Comparison of ENCODE assay signal across 8 cellular contexts in the genomic region with DNA sequence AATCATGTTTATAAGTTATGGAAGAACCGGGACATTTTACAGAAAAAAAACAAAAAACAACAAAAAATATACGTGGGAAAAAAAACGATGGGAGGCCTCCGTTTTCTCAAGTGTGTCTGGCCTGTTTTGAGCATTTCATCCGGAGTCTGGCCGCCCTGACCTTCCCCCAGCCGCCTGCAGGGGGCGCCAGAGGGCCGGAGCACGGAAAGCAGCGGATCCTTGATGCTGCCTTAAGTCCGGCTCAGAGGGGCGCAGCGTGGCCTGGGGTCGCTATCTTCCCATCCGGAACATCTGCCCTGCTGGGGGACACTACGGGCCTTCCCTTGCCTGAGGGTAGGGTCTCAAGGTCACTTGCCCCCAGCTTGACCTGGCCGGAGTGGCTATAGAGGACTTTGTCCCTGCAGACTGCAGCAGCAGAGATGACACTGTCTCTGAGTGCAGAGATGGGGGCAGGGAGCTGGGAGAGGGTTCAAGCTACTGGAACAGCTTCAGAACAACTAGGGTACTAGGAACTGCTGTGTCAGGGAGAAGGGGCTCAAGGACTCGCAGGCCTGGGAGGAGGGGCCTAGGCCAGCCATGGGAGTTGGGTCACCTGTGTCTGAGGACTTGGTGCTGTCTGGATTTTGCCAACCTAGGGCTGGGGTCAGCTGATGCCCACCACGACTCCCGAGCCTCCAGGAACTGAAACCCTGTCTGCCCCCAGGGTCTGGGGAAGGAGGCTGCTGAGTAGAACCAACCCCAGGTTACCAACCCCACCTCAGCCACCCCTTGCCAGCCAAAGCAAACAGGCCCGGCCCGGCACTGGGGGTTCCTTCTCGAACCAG. TPM values are rescaled to one million over a fixed set of nuclear protein-coding genes. Genes with fewer than 3 reads are reported as not detected.
DNase-seq lines count a peak whose midpoint lies in the region; ATAC-seq and FAIRE-seq lines count a peak whose summit lies in the region.

No MANE protein-coding gene starts in this region.

- H3K36me3 ChIP-seq in HUES6 (ENCODE audit: control insufficient read depth, insufficient read depth, low read length), result peaks cover 57% of the 10 kb centered on the region

- H3K27ac ChIP-seq in HUES6 (ENCODE audit: low read depth, low read length), result no peak overlapping the region

- peak overlapping the region; percentile 15 for H3K9ac ChIP-seq in HUES6 (ENCODE audit: low read length)

- no peaks in the 10 kb centered on the region for H3K9me3 ChIP-seq in HUES6 (ENCODE audit: control insufficient read depth, insufficient read depth, low read depth, low read length)

- H3K27me3 ChIP-seq in HUES6 (ENCODE audit: control insufficient read depth, insufficient read depth, low read length), result no peaks in the 10 kb centered on the region

- peaks cover 10% of the 10 kb centered on the region; the same call in 1 of the 2 replicates for H3K4me1 ChIP-seq in HUES6 (ENCODE audit: control insufficient read depth, insufficient read depth, low read length)

- DNase-seq in COLO668 (lab: John Stamatoyannopoulos, UW; ENCODE audit: unreplicated experiment), result peak; percentile 44
- DNase-seq in SK-N-DZ (ENCODE audit: low spot score), result peak; percentile 51
- peak; percentile 77 for DNase-seq in activated naive CD4-positive, alpha-beta T cell treated with Interleukin-2 at 50 U/mL for 16 hours
- DNase-seq in glomerular visceral epithelial cell (ENCODE audit: extremely low spot score), result peak; percentile 67
- DNase-seq in pons (ENCODE audit: low spot score), result peak; percentile 47
- DNase-seq in urothelium cell line (ENCODE audit: low spot score), result peak; percentile 75

- FAIRE-seq in urothelium cell line (lab: Jason Lieb, UNC), result no peak

- ATAC-seq in GM18861 (IDR thresholded peaks at IDR 0.05; ENCODE audit: unreplicated experiment), result no peak

- no peak overlapping the region for H3K4me3 ChIP-seq in HUES6 (ENCODE audit: low read depth, low read length)

RNA-seq across cellular contexts. Expression of gene APOE, which starts 1.8 kb away (rescaled TPM):
- 11.4 and 15.3 TPM in 2 replicates for polyA plus RNA-seq in SK-N-DZ (2014; cell fraction: cytosol; rRNA removed)
- 14.9 and 17.0 TPM in 2 replicates for polyA plus RNA-seq in SK-N-DZ (2014; cell fraction: nucleus; rRNA removed)

RNA-seq across cellular contexts. Expression of gene APOC1, which starts 10.6 kb away (rescaled TPM):
- 21.2 and 50.5 TPM in 2 replicates for polyA plus RNA-seq in SK-N-DZ (2014; cell fraction: cytosol; rRNA removed)
- 9.5 and 12.2 TPM in 2 replicates for polyA plus RNA-seq in SK-N-DZ (2014; cell fraction: nucleus; rRNA removed)

RNA-seq across cellular contexts. Expression of gene TOMM40, which starts 12.8 kb away (rescaled TPM):
- polyA plus RNA-seq in SK-N-DZ (2014; cell fraction: cytosol; rRNA removed), result 210 and 221 TPM in 2 replicates
- 136 and 164 TPM in 2 replicates for polyA plus RNA-seq in SK-N-DZ (2014; cell fraction: nucleus; rRNA removed)

RNA-seq across cellular contexts. Expression of gene APOC4, which starts 38.2 kb away (rescaled TPM):
- not detected in 2 replicates for polyA plus RNA-seq in SK-N-DZ (2014; cell fraction: cytosol; rRNA removed)
- polyA plus RNA-seq in SK-N-DZ (2014; cell fraction: nucleus; rRNA removed), result not detected in 2 replicates

RNA-seq across cellular contexts. Expression of gene APOC2, which starts 42.0 kb away (rescaled TPM):
- not detected in 2 replicates for polyA plus RNA-seq in SK-N-DZ (2014; cell fraction: cytosol; rRNA removed)
- not detected in 2 replicates for polyA plus RNA-seq in SK-N-DZ (2014; cell fraction: nucleus; rRNA removed)
